15 cellular contexts compared by ENCODE assay signal in the genomic region with DNA sequence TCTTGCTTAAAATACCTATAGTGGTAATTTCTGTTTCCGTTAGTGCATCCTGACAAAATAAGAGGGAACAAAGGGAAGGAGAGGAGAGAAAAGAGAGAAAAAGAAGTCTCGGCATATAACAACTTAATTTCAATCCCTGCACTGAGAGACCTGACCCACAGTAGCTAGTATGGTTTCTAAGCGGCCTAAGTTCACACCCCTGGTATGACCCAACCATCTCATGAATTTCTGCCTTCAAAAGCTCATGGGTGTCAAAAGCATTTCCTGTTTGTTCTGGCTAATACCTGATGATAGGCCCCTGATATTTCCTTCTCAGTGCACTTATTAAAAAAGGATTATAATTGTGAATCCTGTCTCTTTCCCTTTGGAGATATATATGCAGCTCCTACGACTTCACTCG. TPM values are rescaled to one million over a fixed set of nuclear protein-coding genes. Genes with fewer than 3 reads are reported as not detected.
"Had no signal": no experiment of that assay in that cellular context is flagged by ENCODE, and none has a peak within 500 bp of the region (broad histone marks: within the 10 kb centered on the region; RNA-seq: fewer than 3 reads in every experiment).

No MANE protein-coding gene starts in this region.

- H3K36me3 Mint-ChIP-seq: memory B cell had no signal

- H3K9me3 Mint-ChIP-seq: activated naive CD8-positive, alpha-beta T cell treated with anti-CD3 and anti-CD28 coated beads, Interleukin-2, amount 50 U/mL, for 24 hours; memory B cell had no signal

- H3K4me3 ChIP-seq: ascending aorta, heart right ventricle, left ventricle myocardium inferior, skin epidermis, stomach had no signal

- H3K27ac Mint-ChIP-seq: activated naive CD8-positive, alpha-beta T cell treated with anti-CD3 and anti-CD28 coated beads, Interleukin-2, amount 50 U/mL, for 24 hours; memory B cell had no signal

- H3K36me3 ChIP-seq: ascending aorta, heart right ventricle, left ventricle myocardium inferior, stomach had no signal

- H3K27me3 Mint-ChIP-seq: activated naive CD8-positive, alpha-beta T cell treated with anti-CD3 and anti-CD28 coated beads, Interleukin-2, amount 50 U/mL, for 24 hours; memory B cell had no signal

- H3K27ac ChIP-seq: ascending aorta, heart right ventricle, left ventricle myocardium inferior, stomach had no signal

- DNase-seq: activated CD4-positive, alpha-beta T cell treated with anti-CD3 and anti-CD28 coated beads for 1 hour; activated CD4-positive, alpha-beta T cell treated with anti-CD3 and anti-CD28 coated beads, Interleukin-2, amount 50 U/mL, for 48 hours; activated CD8-positive, alpha-beta memory T cell treated with anti-CD3 and anti-CD28 coated beads, Interleukin-2, amount 50 U/mL, for 48 hours; activated naive CD4-positive, alpha-beta T cell; activated naive CD8-positive, alpha-beta T cell treated with anti-CD3 and anti-CD28 coated beads, Interleukin-2, amount 50 U/mL, for 24 hours; heart right ventricle; left ventricle myocardium inferior; stimulated activated CD4-positive, alpha-beta T cell treated with anti-CD3 and anti-CD28 coated beads, Interleukin-4, amount 100 ng/mL, for 4 hours; stomach; T-helper 9 cell had no signal

- H3K9me3 ChIP-seq: ascending aorta, heart right ventricle, left ventricle myocardium inferior, stomach had no signal

- H3K4me3 Mint-ChIP-seq: activated naive CD8-positive, alpha-beta T cell treated with anti-CD3 and anti-CD28 coated beads, Interleukin-2, amount 50 U/mL, for 24 hours; memory B cell had no signal

- H3K27me3 ChIP-seq: ascending aorta, heart right ventricle, stomach had no signal

- ATAC-seq: activated naive CD8-positive, alpha-beta T cell treated with anti-CD3 and anti-CD28 coated beads, Interleukin-2, amount 50 U/mL, for 24 hours; heart right ventricle had no signal

RNA-seq across cellular contexts. Expression of gene RGS1, which starts 32.1 kb away (rescaled TPM):
- total RNA-seq: bronchial epithelial cell had no signal
- polyA plus RNA-seq: neural cell had no signal
